8 cellular contexts compared by ENCODE assay signal in genomic region chr10:119652361-119652760, GRCh38. TPM values are rescaled to one million over a fixed set of nuclear protein-coding genes. Genes with fewer than 3 reads are reported as not detected.
DNase-seq lines count a peak whose midpoint lies in the region; ATAC-seq, FAIRE-seq and TF ChIP-seq lines count a peak whose summit lies in the region.

No MANE protein-coding gene starts in this region.

- no peaks in the 10 kb centered on the region for H3K9me3 ChIP-seq in A549
- no peaks in the 10 kb centered on the region for H3K9me3 ChIP-seq in right cardiac atrium (ENCODE audit: control insufficient read depth, low read length)
- no peaks in the 10 kb centered on the region for H3K9me3 ChIP-seq in gastrocnemius medialis

- CTCF ChIA-PET in A549 (lab: Yijun Ruan, JAX) (interaction anchor here (0.7 to 8.3 kb wide), 11 partner anchors 12 to 217 kb away, joined by 3 to 69 read pairs (median 3); no protein-coding TSS in a partner anchor), GM10248 (lab: Yijun Ruan, JAX) (interaction anchor here (1.2 to 2.3 kb wide), 2 partner anchors 35 to 38 kb away, joined by 5 to 8 read pairs; no protein-coding TSS in a partner anchor)

- TF ChIP-seq EP300 in A549 (IDR thresholded peaks at IDR 0.05), result no peak

- peak overlapping the region; percentile 79 for H3K4me2 ChIP-seq in A549

- 2% methylated on average over 3 of the region's 3 CpGs for WGBS in A549 (ENCODE audit: missing lambda C conversion rate)
- WGBS in right cardiac atrium, result 4% methylated on average over 3 of the region's 3 CpGs

- TF ChIP-seq CTCF in A549 (IDR thresholded peaks at IDR 0.05) (peak; percentile 35; the same call in 2 of the 3 replicates), GM10248 (IDR thresholded peaks at IDR 0.05; ENCODE audit: control extremely low read depth, extremely low read depth, low read depth, missing control alignments) (peak; percentile 47), gastrocnemius medialis (IDR thresholded peaks at IDR 0.05 in 4 of 5, conservative IDR thresholded peaks at IDR 0.05 in 1 of 5) (no peak)

- TF ChIP-seq POLR2A in A549 (IDR thresholded peaks at IDR 0.05; ENCODE audit: low read length) (no peak), gastrocnemius medialis (IDR thresholded peaks at IDR 0.05) (peak; percentile 39 to 76)

- intact Hi-C loops in right cardiac atrium (cut with DNase I) (no loop called here), gastrocnemius medialis (cut with DNase I; ENCODE audit: low total_unique reads) (loop anchor here (10.0 kb wide), 1 partner anchor 628 kb away; the partner anchor contains the start of gene NANOS1)

- POLR2A ChIA-PET in A549 (lab: Yijun Ruan, JAX) (no interaction called here), GM10248 (lab: Yijun Ruan, JAX) (interaction anchor here (0.5 kb wide), 1 partner anchor 24 kb away, joined by 5 read pairs; no protein-coding TSS in a partner anchor)

- H3K27me3 ChIP-seq in right cardiac atrium (ENCODE audit: control insufficient read depth, insufficient read depth) (no peaks in the 10 kb centered on the region), gastrocnemius medialis (no peaks in the 10 kb centered on the region)

- DNase-seq in A549 (ENCODE audit: low read depth in 1 of 2, low spot score in 1 of 2) (peak; percentile 68 to 71), GM10248 (ENCODE audit: extremely low spot score) (peak; percentile 58), NCI-H460 (ENCODE audit: extremely low read depth, low read depth) (peak; percentile 55), right cardiac atrium (no peak), gastrocnemius medialis (peak in 1 of 2 donors; percentile 53), iPS-NIHi11 (ENCODE audit: low spot score) (no peak), anterior cingulate cortex (lab: John Stamatoyannopoulos, UW) (no peak)

- TF ChIP-seq RAD21 in A549 (conservative IDR thresholded peaks at IDR 0.05 in 1 of 2, IDR thresholded peaks at IDR 0.05 in 1 of 2), result peak; percentile 26 to 51; a peak in 2 of 5 replicates

- H3K27ac ChIP-seq in A549 (peak overlapping the region; percentile 89 to 96), angular gyrus (ENCODE audit: low read depth, low read length) (peak overlapping the region; percentile 51), right cardiac atrium (ENCODE audit: low read length) (peak overlapping the region; percentile 95), gastrocnemius medialis (peak overlapping the region; percentile 91 to 99 (median 97))

- ATAC-seq in A549, result peak; percentile 40 to 61; a peak in 4 of 6 replicates
- ATAC-seq in right cardiac atrium, result peak in 1 of 2 donors; percentile 26
- ATAC-seq in gastrocnemius medialis, result peak; percentile 43 to 47

- no peaks in the 10 kb centered on the region for H3K36me3 ChIP-seq in gastrocnemius medialis

- H3K4me1 ChIP-seq in A549, result peaks cover 41% of the 10 kb centered on the region
- H3K4me1 ChIP-seq in right cardiac atrium (ENCODE audit: control insufficient read depth, insufficient read depth, low read length), result peaks cover 14% of the 10 kb centered on the region
- peaks cover 34 to 42% of the 10 kb centered on the region in 2 donors for H3K4me1 ChIP-seq in gastrocnemius medialis

- FAIRE-seq in A549 (lab: Jason Lieb, UNC), result peak; percentile 56

- H3K4me3 ChIP-seq in A549 (peak overlapping the region; percentile 88), right cardiac atrium (ENCODE audit: low read length) (peak overlapping the region; percentile 93), gastrocnemius medialis (peak overlapping the region; percentile 80 to 85 (median 80))

- in situ Hi-C loops in gastrocnemius medialis (cut with MboI; ENCODE audit: low sequenced_read_pairs in 4 of 4), result loop anchor here in 1 of 4 donors (10.0 kb wide), 1 partner anchor 58 kb away; the partner anchor contains the start of gene TIAL1

TF ChIP-seq in A549, 52 proteins besides CTCF, POLR2A, EP300 and RAD21:
- peak; percentile 22; the same call in 2 of the 3 replicates for TF ChIP-seq SMC3 (IDR thresholded peaks at IDR 0.05)
- TF ChIP-seq E2F6 (IDR thresholded peaks at IDR 0.05; ENCODE audit: borderline replicate concordance, low read depth), result no peak
- no peak for TF ChIP-seq PBX3 (IDR thresholded peaks at IDR 0.05)
- TF ChIP-seq CEBPB (IDR thresholded peaks at IDR 0.05), result peak in 1 of 2 experiments; percentile 60; a peak in 1 of 4 replicates
- TF ChIP-seq HOXA7 (CRISPR knock-in tag; IDR thresholded peaks at IDR 0.05), result no peak
TF ChIP-seq in A549: peak in this region for 2.

RNA-seq across cellular contexts. Expression of gene BAG3, which starts 1.2 kb away (rescaled TPM):
- polyA plus RNA-seq in A549 (2011; rRNA removed) (10.7 and 18.3 TPM in 2 replicates), A549 (2017; fragmentation: RNase III; extraction: RNeasy Plus Mini Kit Qiagen cat#74134 plus additional on column Dnase treatment) (50.0 to 58.4 TPM (median 57.4 TPM) in 3 replicates), right cardiac atrium (134 TPM)
- 19.0 and 26.0 TPM in 2 replicates for polyA plus RNA-seq in A549 (2012; cell fraction: cytosol; rRNA removed)
- polyA plus RNA-seq in A549 (2012; cell fraction: nucleus; rRNA removed), result 43.7 and 44.6 TPM in 2 replicates
- polyA minus RNA-seq in A549 (2011; rRNA and poly(A)+ RNA removed), result 11.6 TPM in 2 replicates
- total RNA-seq in NCI-H460 (2014; rRNA removed; shearing (Covaris generic)), result 16.6 and 17.6 TPM in 2 replicates
- polyA plus RNA-seq in NCI-H460 (2014; cell fraction: nucleus; rRNA removed), result 15.0 and 15.9 TPM in 2 replicates
- total RNA-seq in right cardiac atrium (100 to 1,000 TPM; 111 to 166 (median 139) TPM), gastrocnemius medialis (100 to 1,000 TPM; 337 to 626 (median 393) TPM)

RNA-seq across cellular contexts. Expression of gene TIAL1, which starts 55.6 kb away (rescaled TPM):
- 101 and 115 TPM in 2 replicates for polyA plus RNA-seq in A549 (2011; rRNA removed)
- polyA plus RNA-seq in A549 (2012; cell fraction: cytosol; rRNA removed), result 40.8 and 45.1 TPM in 2 replicates
- 54.7 and 77.8 TPM in 2 replicates for polyA plus RNA-seq in A549 (2012; cell fraction: nucleus; rRNA removed)
- 88.1 to 89.5 TPM (median 88.8 TPM) in 3 replicates for polyA plus RNA-seq in A549 (2017; fragmentation: RNase III; extraction: RNeasy Plus Mini Kit Qiagen cat#74134 plus additional on column Dnase treatment)
- 61.5 and 64.7 TPM in 2 replicates for polyA minus RNA-seq in A549 (2011; rRNA and poly(A)+ RNA removed)
- 67.4 and 81.3 TPM in 2 replicates for total RNA-seq in NCI-H460 (2014; rRNA removed; shearing (Covaris generic))
- polyA plus RNA-seq in NCI-H460 (2014; cell fraction: nucleus; rRNA removed), result 160 and 161 TPM in 2 replicates
- 10 to 100 TPM; 81.3 to 92.6 (median 84.9) TPM for total RNA-seq in right cardiac atrium
- polyA plus RNA-seq in right cardiac atrium, result 37.7 TPM
- 10 to 100 TPM; 50.5 to 81.5 (median 68.4) TPM for total RNA-seq in gastrocnemius medialis

Comparison
In these comparisons a context has a peak if more than half of its experiments do, and no peak if none do; other contexts are left out.
1. DNase-seq: peak in A549 (2 of 2), GM10248 (single experiment) and NCI-H460 (single experiment); none in right cardiac atrium (0 of 3), iPS-NIHi11 (single experiment) and anterior cingulate cortex (0 of 58).
2. CTCF ChIP-seq: peak in A549 (single experiment) and GM10248 (single experiment); none in gastrocnemius medialis (0 of 5).
3. Peak in every context shown above with its lines, with median percentiles within 50 percentile points of each other: H3K27ac ChIP-seq and H3K4me3 ChIP-seq.